8 cellular contexts compared by ENCODE assay signal in the genomic region with DNA sequence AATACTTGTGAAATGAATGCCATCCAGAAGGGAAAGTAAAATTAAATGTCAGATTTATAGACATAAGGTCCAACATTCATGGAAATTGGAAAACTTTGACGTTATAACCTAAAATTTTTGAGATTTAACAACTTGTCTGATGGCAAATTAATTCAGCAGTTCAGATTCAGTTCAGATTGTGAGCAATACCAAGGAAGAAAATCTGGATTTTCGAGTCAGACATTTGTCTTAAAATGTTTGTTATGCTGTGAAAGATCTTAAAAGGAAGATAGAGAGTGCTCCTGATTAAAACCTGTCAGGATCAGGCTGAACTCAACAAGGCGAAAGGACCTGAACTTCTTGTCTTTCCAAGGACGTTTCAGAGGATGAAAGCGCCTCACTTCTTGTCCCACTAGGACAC.
"Had no signal": no experiment of that assay in that cellular context is flagged by ENCODE, and none has a peak within 500 bp of the region (broad histone marks: within the 10 kb centered on the region; RNA-seq: fewer than 3 reads in every experiment).

No MANE protein-coding gene starts in this region.

- H3K4me1 ChIP-seq: HAP-1 had no signal

- DNase-seq: GM23248, GOT3, HFFc6, KG1 had no signal

- H3K4me3 ChIP-seq: GM23248, HAP-1 had no signal

- ATAC-seq: HCT116, HepG2 had no signal

- H3K27ac ChIP-seq: GM23248, HL-60 had no signal

- H3K36me3 ChIP-seq: HAP-1 had no signal

- H3K9me3 ChIP-seq: HAP-1 had no signal
